In genomic region chr12:52156757-52157565, GRCh38 we compare ENCODE assay signal across 1 cellular context.
TF ChIP-seq lines count a peak whose summit lies in the region.

No MANE protein-coding gene starts in this region.

TF ChIP-seq in HEK293, 187 proteins besides CTCF, POLR2A, EP300 and RAD21 (continued from another document):
- TF ChIP-seq SP7 (tag by site-specific recombination; IDR thresholded peaks at IDR 0.05), result peak; percentile 35; the same call in 1 of the 2 replicates
- TF ChIP-seq ZBTB48 (tag by site-specific recombination; IDR thresholded peaks at IDR 0.05), result no peak
- TF ChIP-seq ZNF530 (tag by site-specific recombination; IDR thresholded peaks at IDR 0.05; ENCODE audit: low read depth), result no peak
- TF ChIP-seq ZNF221 (tag by site-specific recombination; IDR thresholded peaks at IDR 0.05; ENCODE audit: borderline replicate concordance), result no peak
- TF ChIP-seq ZNF394 (tag by site-specific recombination; IDR thresholded peaks at IDR 0.05; ENCODE audit: borderline replicate concordance), result no peak
- no peak for TF ChIP-seq ZNF514 (tag by site-specific recombination; IDR thresholded peaks at IDR 0.05)
- TF ChIP-seq ZNF404 (tag by site-specific recombination; IDR thresholded peaks at IDR 0.05), result no peak
- no peak for TF ChIP-seq HIC1 (tag by site-specific recombination; IDR thresholded peaks at IDR 0.05)
- peak; percentile 55 for TF ChIP-seq ZIC2 (tag by site-specific recombination; IDR thresholded peaks at IDR 0.05)
- 0 out of 2 replicates have a peak, but pooled peaks have one; percentile 10 for TF ChIP-seq EGR2 (tag by site-specific recombination; IDR thresholded peaks at IDR 0.05; ENCODE audit: low read depth)
- 0 out of 2 replicates have a peak, but pooled peaks have one; percentile 18 for TF ChIP-seq WT1 (tag by site-specific recombination; IDR thresholded peaks at IDR 0.05)
- no peak for TF ChIP-seq ZNF76 (tag by site-specific recombination; IDR thresholded peaks at IDR 0.05; ENCODE audit: borderline replicate concordance, low read depth)
- 0 out of 2 replicates have a peak, but pooled peaks have one; percentile 31 for TF ChIP-seq SCRT1 (tag by site-specific recombination; IDR thresholded peaks at IDR 0.05; ENCODE audit: borderline replicate concordance)
- TF ChIP-seq, protein P1, sequence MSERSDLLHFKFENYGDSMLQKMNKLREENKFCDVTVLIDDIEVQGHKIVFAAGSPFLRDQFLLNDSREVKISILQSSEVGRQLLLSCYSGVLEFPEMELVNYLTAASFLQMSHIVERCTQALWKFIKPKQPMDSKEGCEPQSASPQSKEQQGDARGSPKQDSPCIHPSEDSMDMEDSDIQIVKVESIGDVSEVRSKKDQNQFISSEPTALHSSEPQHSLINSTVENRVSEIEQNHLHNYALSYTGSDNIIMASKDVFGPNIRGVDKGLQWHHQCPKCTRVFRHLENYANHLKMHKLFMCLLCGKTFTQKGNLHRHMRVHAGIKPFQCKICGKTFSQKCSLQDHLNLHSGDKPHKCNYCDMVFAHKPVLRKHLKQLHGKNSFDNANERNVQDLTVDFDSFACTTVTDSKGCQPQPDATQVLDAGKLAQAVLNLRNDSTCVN (tag by site-specific recombination; optimal IDR thresholded peaks at IDR 0.05), result no peak
- TF ChIP-seq ZBTB10 (tag by site-specific recombination; IDR thresholded peaks at IDR 0.05), result no peak
- no peak for TF ChIP-seq ZNF560 (tag by site-specific recombination; IDR thresholded peaks at IDR 0.05; ENCODE audit: borderline replicate concordance)
- no peak for TF ChIP-seq ZBTB21 (tag by site-specific recombination; IDR thresholded peaks at IDR 0.05)
- no peak for TF ChIP-seq GLIS2 (tag by site-specific recombination; IDR thresholded peaks at IDR 0.05)
- TF ChIP-seq ZNF202 (tag by site-specific recombination; IDR thresholded peaks at IDR 0.05; ENCODE audit: borderline replicate concordance), result no peak
- peak; percentile 53 for TF ChIP-seq PRDM10 (tag by site-specific recombination; IDR thresholded peaks at IDR 0.05)
- TF ChIP-seq ZNF311 (tag by site-specific recombination; IDR thresholded peaks at IDR 0.05; ENCODE audit: borderline replicate concordance), result no peak
- peak; percentile 14; the same call in 1 of the 2 replicates for TF ChIP-seq GLIS1 (tag by site-specific recombination; IDR thresholded peaks at IDR 0.05)
- TF ChIP-seq ZNF654 (tag by site-specific recombination; IDR thresholded peaks at IDR 0.05; ENCODE audit: low read depth), result peak; percentile 99
- TF ChIP-seq ZNF791 (tag by site-specific recombination; IDR thresholded peaks at IDR 0.05), result no peak
- TF ChIP-seq IKZF3 (tag by site-specific recombination; IDR thresholded peaks at IDR 0.05), result 0 out of 2 replicates have a peak, but pooled peaks have one; percentile 39
- no peak for TF ChIP-seq GLI2 (tag by site-specific recombination; IDR thresholded peaks at IDR 0.05; ENCODE audit: borderline replicate concordance, low read depth)
- TF ChIP-seq KLF17 (tag by site-specific recombination; IDR thresholded peaks at IDR 0.05), result peak; percentile 91
- TF ChIP-seq ZNF324 (tag by site-specific recombination; IDR thresholded peaks at IDR 0.05), result no peak
- TF ChIP-seq PATZ1 (tag by site-specific recombination; IDR thresholded peaks at IDR 0.05), result peak; percentile 45; the same call in 1 of the 2 replicates
- TF ChIP-seq OSR2 (tag by site-specific recombination; IDR thresholded peaks at IDR 0.05), result no peak
- no peak for TF ChIP-seq ZNF704 (tag by site-specific recombination; IDR thresholded peaks at IDR 0.05)
